Comparison of ENCODE assay signal across 11 cellular contexts in the genomic region with DNA sequence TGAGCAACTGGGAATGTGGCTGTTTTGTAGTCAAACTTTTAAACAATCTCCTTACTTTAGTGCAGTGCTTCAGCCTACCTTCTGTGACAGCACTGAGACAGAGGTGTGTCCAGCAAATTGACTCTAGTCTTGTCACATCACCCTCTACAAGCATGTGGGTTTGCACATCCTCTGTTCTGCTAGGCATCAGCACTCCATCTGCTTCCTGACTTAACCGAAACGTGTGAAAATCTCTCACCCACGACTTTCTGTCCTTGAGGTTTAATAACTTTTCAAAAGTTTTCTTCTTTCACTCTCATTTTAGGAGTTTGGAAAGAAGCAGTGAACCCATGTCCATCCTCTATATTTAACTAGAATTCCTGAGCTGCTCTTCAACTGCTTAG.
DNase-seq lines count a peak whose midpoint lies in the region; ATAC-seq lines count a peak whose summit lies in the region.
"Had no signal": no experiment of that assay in that cellular context is flagged by ENCODE, and none has a peak within 500 bp of the region (broad histone marks: within the 10 kb centered on the region; RNA-seq: fewer than 3 reads in every experiment).

No MANE protein-coding gene starts in this region.

- H3K4me1 Mint-ChIP-seq in activated naive CD8-positive, alpha-beta T cell treated with anti-CD3 and anti-CD28 coated beads, Interleukin-2, amount 50 U/mL, for 24 hours, result peaks cover 19% of the 10 kb centered on the region

- H3K27ac ChIP-seq in substantia nigra (ENCODE audit: low read depth, low read length, poor library complexity, severe bottlenecking), result no peak overlapping the region
- H3K27ac ChIP-seq: VCaP had no signal

- H3K27ac Mint-ChIP-seq in activated naive CD8-positive, alpha-beta T cell treated with anti-CD3 and anti-CD28 coated beads, Interleukin-2, amount 50 U/mL, for 24 hours, result peak overlapping the region; percentile 7

- H3K36me3 Mint-ChIP-seq in activated naive CD8-positive, alpha-beta T cell treated with anti-CD3 and anti-CD28 coated beads, Interleukin-2, amount 50 U/mL, for 24 hours (ENCODE audit: low read depth), result no peaks in the 10 kb centered on the region

- peaks cover 16% of the 10 kb centered on the region for H3K27me3 Mint-ChIP-seq in activated naive CD8-positive, alpha-beta T cell treated with anti-CD3 and anti-CD28 coated beads, Interleukin-2, amount 50 U/mL, for 24 hours

- DNase-seq in activated naive CD8-positive, alpha-beta T cell treated with anti-CD3 and anti-CD28 coated beads, Interleukin-2, amount 50 U/mL, for 24 hours, result no peak
- no peak for DNase-seq in head of caudate nucleus
- DNase-seq in stimulated activated naive CD4-positive, alpha-beta T cell treated with Interleukin-2 at 50 U/mL for 16 hours (lab: John Stamatoyannopoulos, UW), result no peak
- no peak for DNase-seq in substantia nigra (lab: John Stamatoyannopoulos, UW)
- DNase-seq in superior temporal gyrus (ENCODE audit: extremely low spot score), result no peak
- DNase-seq: DMS79, midbrain had no signal

- no peak overlapping the region for H3K4me3 Mint-ChIP-seq in activated naive CD8-positive, alpha-beta T cell treated with anti-CD3 and anti-CD28 coated beads, Interleukin-2, amount 50 U/mL, for 24 hours

- no peaks in the 10 kb centered on the region for H3K9me3 Mint-ChIP-seq in activated naive CD8-positive, alpha-beta T cell treated with anti-CD3 and anti-CD28 coated beads, Interleukin-2, amount 50 U/mL, for 24 hours

- peak; percentile 98 for ATAC-seq in GM18508 (IDR thresholded peaks at IDR 0.05; ENCODE audit: insufficient read depth, unreplicated experiment)
- peak; percentile 97 for ATAC-seq in GM21360 (IDR thresholded peaks at IDR 0.05; ENCODE audit: unreplicated experiment)
- ATAC-seq in HG03066 (IDR thresholded peaks at IDR 0.05; ENCODE audit: low read depth, unreplicated experiment), result peak; percentile 96
- ATAC-seq in activated naive CD8-positive, alpha-beta T cell treated with anti-CD3 and anti-CD28 coated beads, Interleukin-2, amount 50 U/mL, for 24 hours, result peak; percentile 72

- intact Hi-C loops in head of caudate nucleus (cut with DNase I), result no loop called here
